Comparison of ENCODE assay signal across 14 cellular contexts in the genomic region with DNA sequence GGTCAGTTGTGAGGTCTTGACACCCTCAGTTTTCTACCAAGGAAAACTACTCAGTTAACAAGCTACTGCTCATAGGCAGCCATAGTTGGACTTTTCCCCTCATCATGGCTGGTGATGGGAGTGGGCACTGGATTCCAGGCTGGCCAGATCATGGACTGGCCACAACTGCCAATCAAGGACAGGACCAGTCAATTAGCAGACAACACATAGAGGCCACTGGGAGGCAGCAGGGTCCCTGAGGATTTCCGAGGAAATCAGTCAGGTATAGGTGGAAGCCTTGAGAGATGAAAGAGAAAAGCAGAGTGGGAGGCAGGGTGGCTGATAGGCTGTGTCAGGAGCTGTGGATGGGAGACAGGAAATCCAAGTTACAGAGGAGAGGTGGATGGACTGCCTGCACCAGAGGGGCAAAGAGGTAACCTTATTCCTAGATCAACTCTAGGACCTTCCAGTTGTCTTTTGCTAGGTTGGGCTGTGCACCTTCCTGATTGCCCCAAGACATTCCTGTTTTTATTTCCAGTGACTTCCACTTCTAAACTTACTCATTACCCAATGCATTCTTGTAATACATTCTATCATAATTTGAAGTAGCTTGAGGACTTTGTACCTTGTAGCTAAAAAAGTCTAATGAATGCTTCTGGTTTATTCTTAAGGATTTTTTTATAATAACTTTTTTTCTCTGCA.
A peak's percentile ranks its signal among the peaks of the same experiment; 100 is the strongest.
DNase-seq lines count a peak whose midpoint lies in the region; ATAC-seq and TF ChIP-seq lines count a peak whose summit lies in the region.
"Had no signal": no experiment of that assay in that cellular context is flagged by ENCODE, and none has a peak within 500 bp of the region (broad histone marks: within the 10 kb centered on the region; RNA-seq: fewer than 3 reads in every experiment).

No MANE protein-coding gene starts in this region.

- H3K4me1 ChIP-seq in HCT116 (ENCODE audit: control insufficient read depth in 1 of 2, insufficient read depth in 2 of 2, low read length in 2 of 2) (no peaks in the 10 kb centered on the region), OCI-LY7 (ENCODE audit: insufficient read depth, low read length, poor library complexity, severe bottlenecking) (peaks cover 42% of the 10 kb centered on the region), mesendoderm (ENCODE audit: control insufficient read depth, low read depth, low read length) (peaks cover 6% of the 10 kb centered on the region)

- H4K8ac ChIP-seq in mesendoderm (ENCODE audit: low read depth, low read length): no peak overlapping the region

- no peaks in the 10 kb centered on the region for H3K36me3 ChIP-seq in HCT116 (ENCODE audit: control insufficient read depth in 1 of 2, insufficient read depth in 2 of 2, low read length in 2 of 2)
- H3K36me3 ChIP-seq in OCI-LY7 (ENCODE audit: insufficient read depth, low read length): no peaks in the 10 kb centered on the region; the same call in 1 of the 2 replicates
- no peaks in the 10 kb centered on the region for H3K36me3 ChIP-seq in mesendoderm (ENCODE audit: control insufficient read depth, insufficient read depth, low read length)
- H3K36me3 ChIP-seq: SJSA1 had no signal

- H3K56ac ChIP-seq in mesendoderm (ENCODE audit: low read length): no peak overlapping the region

- intact Hi-C loops in HCT116 (cut with micrococcal nuclease): no loop called here
- intact Hi-C loops in OCI-LY7 (cut with micrococcal nuclease; ENCODE audit: unreplicated experiment): loop anchor here (5.0 kb wide), 3 partner anchors 250 to 535 kb away; no protein-coding TSS in a partner anchor

- H3K79me1 ChIP-seq in mesendoderm (ENCODE audit: low read length): no peaks in the 10 kb centered on the region

- no peak for TF ChIP-seq POLR2A in HCT116 (IDR thresholded peaks at IDR 0.05; ENCODE audit: borderline replicate concordance, extremely low read depth, insufficient read depth, insufficient read length)

- H2BK5ac ChIP-seq in mesendoderm (ENCODE audit: low read length): no peak overlapping the region

- H2BK15ac ChIP-seq in mesendoderm (replicated peaks; ENCODE audit: low read depth): no peak overlapping the region

- BruUV-seq in HCT116 (replicated peaks; lab: Mats Ljungman, UMichigan) (no TSS peak), OCI-LY7 (replicated peaks; lab: Mats Ljungman, UMichigan) (no TSS peak)

- no peak overlapping the region for H3K9ac ChIP-seq in HCT116 (ENCODE audit: low read length)
- H3K9ac ChIP-seq in mesendoderm (ENCODE audit: low read length): no peak overlapping the region

- H3K4me3 ChIP-seq in HCT116 (replicated peaks in 1 of 2; ENCODE audit: low read depth in 1 of 2, low read length in 2 of 2) (no peak overlapping the region), OCI-LY7 (ENCODE audit: low read depth, low read length, poor library complexity, severe bottlenecking) (no peak overlapping the region), epithelial cell of proximal tubule (ENCODE audit: low read depth, low read length) (no peak overlapping the region), mesendoderm (ENCODE audit: low read length) (no peak overlapping the region)
- H3K4me3 ChIP-seq: SJSA1 had no signal

- H3K23ac ChIP-seq in mesendoderm (ENCODE audit: low read length): no peak overlapping the region

- H2BK120ac ChIP-seq in mesendoderm (ENCODE audit: low read depth, low read length): no peak overlapping the region

- H3K4ac ChIP-seq in mesendoderm (ENCODE audit: low read depth, low read length): no peak overlapping the region

- no peak overlapping the region for H3K4me2 ChIP-seq in HCT116 (ENCODE audit: low read length)
- peak overlapping the region; percentile 10; the same call in 1 of the 2 replicates for H3K4me2 ChIP-seq in OCI-LY7 (ENCODE audit: low read length)
- no peak overlapping the region for H3K4me2 ChIP-seq in mesendoderm (ENCODE audit: low read length)

- CTCF ChIA-PET in HCT116 (lab: Charles Lee): no interaction called here
- CTCF ChIA-PET in OCI-LY7 (lab: Charles Lee; ENCODE audit: unreplicated experiment): no interaction called here

- RAD21 ChIA-PET in HCT116 (lab: Charles Lee; ENCODE audit: low non-redundant PET in 1 of 2, low total read pairs in 2 of 2, uncharacterized antibody in 2 of 2, unreplicated experiment in 2 of 2): no interaction called here

- H3K9me2 ChIP-seq in HCT116 (ENCODE audit: insufficient read depth): no peaks in the 10 kb centered on the region
- H3K9me2 ChIP-seq in OCI-LY7 (ENCODE audit: insufficient read depth, low read length): no peaks in the 10 kb centered on the region

- DNase-seq in HCT116 (ENCODE audit: low read depth, low spot score): no peak
- no peak for DNase-seq in OCI-LY7 (ENCODE audit: low spot score)
- no peak for DNase-seq in epithelial cell of proximal tubule (ENCODE audit: low read depth)
- DNase-seq in mesendoderm: peak; percentile 80
- DNase-seq in MV-4-11 (lab: John Stamatoyannopoulos, UW): no peak
- no peak for DNase-seq in NCI-H2227 treated with DMSO at 0.1 percent for 48 hours (lab: John Stamatoyannopoulos, UW)
- DNase-seq in stimulated activated CD4-positive, alpha-beta T cell treated with anti-CD3 and anti-CD28 coated beads, Interleukin-15, amount 100 ng/mL, for 24 hours: no peak
- DNase-seq in GM19240 (ENCODE audit: insufficient read length, low spot score): no peak
- DNase-seq: activated CD4-positive, alpha-beta T cell treated with anti-CD3 and anti-CD28 coated beads for 1 hour; CD4-positive, CD25-positive, alpha-beta regulatory T cell; GF-D8; naive thymus-derived CD8-positive, alpha-beta T cell had no signal

- H2AFZ ChIP-seq in HCT116 (ENCODE audit: low read depth, low read length, poor library complexity, severe bottlenecking): no peak overlapping the region
- H2AFZ ChIP-seq in OCI-LY7 (ENCODE audit: low read length): no peak overlapping the region; the same call in 1 of the 2 replicates

- H3K27ac ChIP-seq in HCT116 (ENCODE audit: low read depth, low read length) (no peak overlapping the region), OCI-LY7 (ENCODE audit: low read depth, low read length, poor library complexity, severe bottlenecking) (no peak overlapping the region), mesendoderm (ENCODE audit: low read depth, low read length) (no peak overlapping the region)
- H3K27ac ChIP-seq: epithelial cell of prostate, SJSA1 had no signal

- peak; percentile 44; the same call in 1 of the 2 replicates for ATAC-seq in HCT116
- ATAC-seq: naive thymus-derived CD8-positive, alpha-beta T cell had no signal

- WGBS in mesendoderm (ENCODE audit: extremely low coverage, insufficient coverage, low lambda C conversion rate): no CpG with 5 or more reads among the region's 1 CpG

- peak in 1 of 3 experiments; percentile 30; a peak in 2 of 6 replicates for TF ChIP-seq CTCF in HCT116 (IDR thresholded peaks at IDR 0.05 in 2 of 3, conservative IDR thresholded peaks at IDR 0.05 in 1 of 3; ENCODE audit: borderline replicate concordance in 1 of 3, insufficient read depth in 1 of 3, low read depth in 2 of 3, low read length in 2 of 3)
- TF ChIP-seq CTCF in OCI-LY7 (conservative IDR thresholded peaks at IDR 0.05; ENCODE audit: low read length): peak; percentile 42; the same call in 1 of the 2 replicates
- peak; percentile 50 for TF ChIP-seq CTCF in epithelial cell of proximal tubule (conservative IDR thresholded peaks at IDR 0.05; ENCODE audit: low read depth, low read length)

- peak; percentile 48 for TF ChIP-seq RAD21 in HCT116 (IDR thresholded peaks at IDR 0.05; ENCODE audit: low read depth)

- POLR2A ChIA-PET in HCT116 (lab: Charles Lee) (no interaction called here), OCI-LY7 (lab: Charles Lee) (interaction anchor here (0.6 to 2.3 kb wide), 6 partner anchors 10 to 1079 kb away, joined by 3 to 10 read pairs (median 4); no protein-coding TSS in a partner anchor)

- H4K20me1 ChIP-seq in HCT116 (ENCODE audit: insufficient read depth) (no peaks in the 10 kb centered on the region), OCI-LY7 (ENCODE audit: insufficient read depth, low read length) (no peaks in the 10 kb centered on the region)

- H3K9me3 ChIP-seq in HCT116 (ENCODE audit: control insufficient read depth in 1 of 2, insufficient read depth in 1 of 2, low read depth in 1 of 2, low read length in 2 of 2) (peaks cover 7 to 10% of the 10 kb centered on the region in 2 experiments; a peak in 2 of 4 replicates), OCI-LY7 (ENCODE audit: low read length) (peaks cover 30% of the 10 kb centered on the region; the same call in 1 of the 2 replicates)
- H3K9me3 ChIP-seq: SJSA1 had no signal

- no peaks in the 10 kb centered on the region for H3K79me2 ChIP-seq in HCT116 (ENCODE audit: insufficient read depth, low read length)
- no peaks in the 10 kb centered on the region for H3K79me2 ChIP-seq in OCI-LY7 (ENCODE audit: insufficient read depth, low read depth, low read length)
- H3K79me2 ChIP-seq in mesendoderm (ENCODE audit: control insufficient read depth, insufficient read depth, low read length): no peaks in the 10 kb centered on the region

- H2AK5ac ChIP-seq in mesendoderm (ENCODE audit: low read length): no peak overlapping the region

- no peak overlapping the region for H3K18ac ChIP-seq in mesendoderm (ENCODE audit: low read length)

- H4K5ac ChIP-seq in mesendoderm (ENCODE audit: low read length): no peak overlapping the region

- H3K27me3 ChIP-seq in HCT116 (ENCODE audit: insufficient read depth, low read length) (no peaks in the 10 kb centered on the region), mesendoderm (ENCODE audit: insufficient read depth, low read length, poor library complexity) (no peaks in the 10 kb centered on the region)
- H3K27me3 ChIP-seq: SJSA1 had no signal

TF ChIP-seq in HCT116, 20 proteins besides CTCF, POLR2A, EP300 and RAD21 (continues in another document):
- TF ChIP-seq SP1 (IDR thresholded peaks at IDR 0.05; ENCODE audit: low read depth): no peak
- TF ChIP-seq FOSL1 (IDR thresholded peaks at IDR 0.05; ENCODE audit: low read depth): no peak
- no peak for TF ChIP-seq ZFX (IDR thresholded peaks at IDR 0.05)
- no peak for TF ChIP-seq JUND (IDR thresholded peaks at IDR 0.05)
- TF ChIP-seq YY1 (IDR thresholded peaks at IDR 0.05; ENCODE audit: extremely low read depth, insufficient replicate concordance, low read depth, low read length): no peak
